13 cellular contexts compared by ENCODE assay signal in genomic region chr1:160981584-160982411, GRCh38. TPM values are rescaled to one million over a fixed set of nuclear protein-coding genes. Genes with fewer than 3 reads are reported as not detected.
DNase-seq lines count a peak whose midpoint lies in the region; ATAC-seq and TF ChIP-seq lines count a peak whose summit lies in the region.
"Had no signal": no experiment of that assay in that cellular context is flagged by ENCODE, and none has a peak within 500 bp of the region (broad histone marks: within the 10 kb centered on the region; RNA-seq: fewer than 3 reads in every experiment).

No MANE protein-coding gene starts in this region.

- no peaks in the 10 kb centered on the region for H3K27me3 ChIP-seq in ascending aorta

- peak overlapping the region in 1 of 2 donors; percentile 34 for H3K4me3 ChIP-seq in ascending aorta
- H3K4me3 ChIP-seq: esophagus muscularis mucosa had no signal

- H3K27me3 Mint-ChIP-seq in brain, result peaks cover 48% of the 10 kb centered on the region
- H3K27me3 Mint-ChIP-seq in mesothelial cell of epicardium (ENCODE audit: low read depth), result peaks cover 30% of the 10 kb centered on the region

- TF ChIP-seq CTCF in brain (conservative IDR thresholded peaks at IDR 0.05) (no peak), mesothelial cell of epicardium (IDR thresholded peaks at IDR 0.05; ENCODE audit: unreplicated experiment) (no peak), ascending aorta (IDR thresholded peaks at IDR 0.05) (no peak)

- H3K9me3 ChIP-seq in ascending aorta, result no peaks in the 10 kb centered on the region
- H3K9me3 ChIP-seq: esophagus muscularis mucosa, tibial artery had no signal

- ATAC-seq in HG03175 (IDR thresholded peaks at IDR 0.05; ENCODE audit: unreplicated experiment) (no peak), HG02981 (IDR thresholded peaks at IDR 0.05; ENCODE audit: unreplicated experiment) (no peak)
- ATAC-seq: sciatic nerve had no signal

- H3K36me3 ChIP-seq in ascending aorta, result no peaks in the 10 kb centered on the region
- H3K36me3 ChIP-seq: esophagus muscularis mucosa, tibial artery had no signal

- no peak overlapping the region for H3K27ac ChIP-seq in ascending aorta
- H3K27ac ChIP-seq: esophagus muscularis mucosa, tibial artery had no signal

- peak; percentile 16 for DNase-seq in stimulated activated CD4-positive, alpha-beta T cell treated with anti-CD3 and anti-CD28 coated beads, Interleukin-4, amount 100 ng/mL, for 1 hour
- DNase-seq in stimulated activated CD4-positive, alpha-beta T cell treated with anti-CD3 and anti-CD28 coated beads, Interleukin-1b, Interleukin-23, amount 100 ng/mL, for 48 hours, result no peak
- DNase-seq in mesothelial cell of epicardium (ENCODE audit: low spot score in 2 of 2, unreplicated experiment in 2 of 2), result no peak
- DNase-seq in ascending aorta (ENCODE audit: low spot score in 2 of 2), result no peak
- DNase-seq in RPMI8226, result no peak
- DNase-seq: NCI-H69, tibial artery had no signal

- no peaks in the 10 kb centered on the region for H3K4me1 ChIP-seq in ascending aorta

- H3K36me3 Mint-ChIP-seq in brain (no peaks in the 10 kb centered on the region), mesothelial cell of epicardium (peaks cover 5% of the 10 kb centered on the region)
- H3K36me3 Mint-ChIP-seq: CD4-positive, CD25-positive, alpha-beta regulatory T cell had no signal

- intact Hi-C loops in ascending aorta (cut with DNase I), result no loop called here

- H3K4me1 Mint-ChIP-seq in brain, result peaks cover 9% of the 10 kb centered on the region
- peaks cover 18% of the 10 kb centered on the region for H3K4me1 Mint-ChIP-seq in mesothelial cell of epicardium

- H3K4me3 Mint-ChIP-seq in brain (peak overlapping the region; percentile 45 to 78 (median 75)), mesothelial cell of epicardium (peak overlapping the region; percentile 61)

- peak overlapping the region in 1 of 5 experiments; percentile 7 for H3K27ac Mint-ChIP-seq in brain
- no peak overlapping the region for H3K27ac Mint-ChIP-seq in mesothelial cell of epicardium
- H3K27ac Mint-ChIP-seq: CD4-positive, CD25-positive, alpha-beta regulatory T cell had no signal

- H3K9me3 Mint-ChIP-seq in brain, result peaks cover 0 to 22% (median 5%) of the 10 kb centered on the region in 5 experiments
- H3K9me3 Mint-ChIP-seq in mesothelial cell of epicardium, result peaks cover 4% of the 10 kb centered on the region

RNA-seq across cellular contexts. Expression of gene ITLN2, which starts 27.2 kb away (rescaled TPM):
- not detected for polyA plus RNA-seq in brain (ENCODE audit: insufficient read depth, low read depth, low replicate concordance)
- 0.41 to 0.80 TPM (median 0.72 TPM) in 3 replicates for total RNA-seq in mesothelial cell of epicardium
- not detected for total RNA-seq in ascending aorta
- total RNA-seq: CD4-positive, CD25-positive, alpha-beta regulatory T cell; esophagus muscularis mucosa; sciatic nerve had no signal
- polyA plus RNA-seq: CD4-positive, CD25-positive, alpha-beta regulatory T cell had no signal

RNA-seq across cellular contexts. Expression of gene F11R, which starts 39.2 kb away (rescaled TPM):
- 148 TPM for polyA plus RNA-seq in brain (ENCODE audit: insufficient read depth, low read depth, low replicate concordance)
- total RNA-seq in mesothelial cell of epicardium, result 114 to 132 TPM (median 122 TPM) in 3 replicates
- 19.9 TPM for total RNA-seq in ascending aorta

RNA-seq across cellular contexts. Expression of gene TSTD1, which starts 57.0 kb away (rescaled TPM):
- polyA plus RNA-seq in brain (ENCODE audit: insufficient read depth, low read depth, low replicate concordance), result 134 TPM
- total RNA-seq in mesothelial cell of epicardium (53.2 to 60.3 TPM (median 53.7 TPM) in 3 replicates), ascending aorta (not detected)

Comparison
In these comparisons a context has a peak if more than half of its experiments do, and no peak if none do; other contexts are left out.
1. RNA of gene TSTD1, which starts 57.0 kb away (total RNA-seq): 53.2 to 60.3 TPM in mesothelial cell of epicardium; not detected in ascending aorta (single experiment); every median in the first group is over 10 times any median in the second.